In the genomic region with DNA sequence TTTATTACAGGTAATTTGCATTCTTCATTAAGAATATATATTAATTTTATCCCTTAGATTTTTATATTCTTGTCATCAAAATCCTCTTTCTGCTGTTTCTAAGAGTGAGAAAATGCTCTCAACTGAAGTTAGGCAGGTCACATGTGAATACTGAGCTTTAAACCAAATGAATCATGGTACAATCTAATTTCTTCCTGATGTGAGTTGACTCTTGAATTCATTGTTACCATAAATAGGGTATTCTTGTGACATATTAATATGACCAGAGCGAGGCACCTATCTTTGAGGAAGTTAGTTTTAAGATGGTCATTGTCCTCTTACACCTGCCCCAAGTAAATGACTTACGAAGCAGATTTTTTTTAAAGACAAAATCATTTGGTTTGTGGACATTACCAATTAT, we compare ENCODE assay signal across 32 cellular contexts. TPM values are rescaled to one million over a fixed set of nuclear protein-coding genes. Genes with fewer than 3 reads are reported as not detected.
DNase-seq lines count a peak whose midpoint lies in the region; ATAC-seq, FAIRE-seq and TF ChIP-seq lines count a peak whose summit lies in the region.
"Had no signal": no experiment of that assay in that cellular context is flagged by ENCODE, and none has a peak within 500 bp of the region (broad histone marks: within the 10 kb centered on the region; RNA-seq: fewer than 3 reads in every experiment).

No MANE protein-coding gene starts in this region.

- H2BK12ac ChIP-seq in mesenchymal stem cell (ENCODE audit: low read length in 2 of 2) = no peak overlapping the region

- H3K4me1 ChIP-seq in A549 (peaks cover 9% of the 10 kb centered on the region; the same call in 1 of the 3 replicates), mesenchymal stem cell (ENCODE audit: control insufficient read depth, insufficient read depth, low read depth, low read length) (no peaks in the 10 kb centered on the region), small intestine (ENCODE audit: control insufficient read depth in 2 of 2, insufficient read depth in 1 of 2, low read depth in 1 of 2, low read length in 1 of 2) (peaks cover 0 to 4% of the 10 kb centered on the region in 2 donors), tibial artery (peaks cover 0 to 35% (median 5%) of the 10 kb centered on the region in 4 donors), BE2C (no peaks in the 10 kb centered on the region)
- H3K4me1 ChIP-seq: Caco-2 had no signal

- H4K91ac ChIP-seq in mesenchymal stem cell (ENCODE audit: low read length) = no peak overlapping the region

- TF ChIP-seq CTCF in A549 (IDR thresholded peaks at IDR 0.05) (no peak), HFFc6 (IDR thresholded peaks at IDR 0.05) (no peak), epithelial cell of esophagus (IDR thresholded peaks at IDR 0.05; ENCODE audit: insufficient read depth, low read depth, low read length, missing control alignments) (no peak), tibial artery (IDR thresholded peaks at IDR 0.05) (no peak), BE2C (IDR thresholded peaks at IDR 0.05; ENCODE audit: low read depth, low read length) (no peak)

- no peak for TF ChIP-seq POLR2A in A549 (IDR thresholded peaks at IDR 0.05; ENCODE audit: low read length)

- H3K18ac ChIP-seq in mesenchymal stem cell (ENCODE audit: low read depth in 1 of 2, low read length in 2 of 2) = no peak overlapping the region

- peaks cover 80% of the 10 kb centered on the region for H3K4me1 Mint-ChIP-seq in HFFc6 (ENCODE audit: low read depth)
- H3K4me1 Mint-ChIP-seq: activated CD4-positive, alpha-beta memory T cell treated with anti-CD3 and anti-CD28 coated beads, Interleukin-2, amount 10 ng/mL, durations not matched to agents 7 days and 5 days had no signal

- peak overlapping the region; percentile 57 for H3K4me3 Mint-ChIP-seq in HFFc6
- H3K4me3 Mint-ChIP-seq: activated CD4-positive, alpha-beta memory T cell treated with anti-CD3 and anti-CD28 coated beads, Interleukin-2, amount 10 ng/mL, durations not matched to agents 7 days and 5 days; natural killer cell; T-cell had no signal

- ATAC-seq in A549 (no peak), Right ventricle myocardium inferior (no peak)
- ATAC-seq: gastroesophageal sphincter, HepG2, natural killer cell, T-cell had no signal

- FAIRE-seq in A549 (lab: Jason Lieb, UNC) (peak; percentile 18), small intestine (lab: Jason Lieb, UNC) (no peak)
- FAIRE-seq: bronchial epithelial cell, colon, H1, HepG2 had no signal

- H3K36me3 ChIP-seq in mesenchymal stem cell (ENCODE audit: control insufficient read depth in 1 of 2, insufficient read depth in 2 of 2, low read depth in 1 of 2, low read length in 2 of 2) (peaks cover 0 to 2% of the 10 kb centered on the region in 2 experiments), small intestine (ENCODE audit: control insufficient read depth in 2 of 2, insufficient read depth in 2 of 2, low read length in 2 of 2) (no peaks in the 10 kb centered on the region), tibial artery (no peaks in the 10 kb centered on the region), BE2C (no peaks in the 10 kb centered on the region)
- H3K36me3 ChIP-seq: gastroesophageal sphincter, left ventricle myocardium inferior, stomach, tibial nerve had no signal

- H3K27ac ChIP-seq in A549 = no peak overlapping the region
- H3K27ac ChIP-seq in mesenchymal stem cell (ENCODE audit: low read length, poor library complexity, severe bottlenecking) = no peak overlapping the region
- no peak overlapping the region for H3K27ac ChIP-seq in small intestine (ENCODE audit: low read depth in 1 of 2, low read length in 1 of 2)
- no peak overlapping the region for H3K27ac ChIP-seq in tibial artery
- H3K27ac ChIP-seq: gastroesophageal sphincter, left ventricle myocardium inferior, stomach, tibial nerve had no signal

- no peak overlapping the region for H3K4ac ChIP-seq in mesenchymal stem cell (ENCODE audit: low read depth in 1 of 2, low read length in 2 of 2)

- H3K9me3 Mint-ChIP-seq in HFFc6 = no peaks in the 10 kb centered on the region
- H3K9me3 Mint-ChIP-seq: activated CD4-positive, alpha-beta memory T cell treated with anti-CD3 and anti-CD28 coated beads, Interleukin-2, amount 10 ng/mL, durations not matched to agents 7 days and 5 days; natural killer cell; T-cell had no signal

- peak overlapping the region; percentile 80 for H3K27ac Mint-ChIP-seq in HFFc6
- H3K27ac Mint-ChIP-seq: activated CD4-positive, alpha-beta memory T cell treated with anti-CD3 and anti-CD28 coated beads, Interleukin-2, amount 10 ng/mL, durations not matched to agents 7 days and 5 days; natural killer cell; T-cell had no signal

- no peak overlapping the region for H4K8ac ChIP-seq in mesenchymal stem cell (ENCODE audit: low read length)

- peaks cover 13% of the 10 kb centered on the region for H3K79me1 ChIP-seq in mesenchymal stem cell (replicated peaks; ENCODE audit: low read length, poor library complexity, severe bottlenecking)

- H3K27me3 Mint-ChIP-seq in HFFc6 (ENCODE audit: insufficient read depth) = no peaks in the 10 kb centered on the region; the same call in 1 of the 2 replicates
- H3K27me3 Mint-ChIP-seq: activated CD4-positive, alpha-beta memory T cell treated with anti-CD3 and anti-CD28 coated beads, Interleukin-2, amount 10 ng/mL, durations not matched to agents 7 days and 5 days; T-cell had no signal

- TF ChIP-seq RAD21 in A549 (conservative IDR thresholded peaks at IDR 0.05 in 1 of 2, IDR thresholded peaks at IDR 0.05 in 1 of 2) = no peak

- POLR2A ChIA-PET in A549 (lab: Yijun Ruan, JAX) = interaction anchor here (2.3 kb wide), 1 partner anchor 18 kb away, joined by 6 read pairs; a partner anchor contains a TSS

- no peak overlapping the region for H3K14ac ChIP-seq in mesenchymal stem cell (ENCODE audit: low read length in 2 of 2)

- WGBS in A549 (ENCODE audit: missing lambda C conversion rate) = 96% methylated on average over 2 of the region's 2 CpGs
- WGBS in mesenchymal stem cell = no CpG with 5 or more reads among the region's 2 CpGs
- 90 to 91% (median 91%) methylated on average over 2 of the region's 2 CpGs for WGBS in small intestine, 3 donors

- H3K36me3 Mint-ChIP-seq in HFFc6 (ENCODE audit: low read depth) = peaks cover 8% of the 10 kb centered on the region
- H3K36me3 Mint-ChIP-seq: natural killer cell had no signal

- TF ChIP-seq EP300 in A549 (IDR thresholded peaks at IDR 0.05) = no peak

- H3K4me3 ChIP-seq in A549 = no peak overlapping the region
- no peak overlapping the region for H3K4me3 ChIP-seq in epithelial cell of esophagus (ENCODE audit: low read length)
- H3K4me3 ChIP-seq in mesenchymal stem cell (ENCODE audit: insufficient read depth in 1 of 2, low read depth in 1 of 2, low read length in 2 of 2) = no peak overlapping the region
- no peak overlapping the region for H3K4me3 ChIP-seq in small intestine (ENCODE audit: low read depth in 1 of 2, low read length in 2 of 2)
- H3K4me3 ChIP-seq in tibial artery = no peak overlapping the region
- no peak overlapping the region for H3K4me3 ChIP-seq in BE2C (ENCODE audit: low read depth, low read length)
- H3K4me3 ChIP-seq: gastroesophageal sphincter, left ventricle myocardium inferior, stomach, tibial nerve had no signal

- H3K27me3 ChIP-seq in mesenchymal stem cell (ENCODE audit: control insufficient read depth in 1 of 2, insufficient read depth in 1 of 2, low read length in 2 of 2) (no peaks in the 10 kb centered on the region), small intestine (ENCODE audit: control insufficient read depth in 2 of 2, insufficient read depth in 2 of 2, low read length in 2 of 2) (no peaks in the 10 kb centered on the region), tibial artery (no peaks in the 10 kb centered on the region), BE2C (no peaks in the 10 kb centered on the region)
- H3K27me3 ChIP-seq: gastroesophageal sphincter, stomach, tibial nerve had no signal

- intact Hi-C loops in tibial artery (cut with DNase I; ENCODE audit: low total_unique reads) (no loop called here), Right ventricle myocardium inferior (cut with DNase I) (no loop called here)

- H3K9ac ChIP-seq in mesenchymal stem cell (ENCODE audit: low read length) = peak overlapping the region; percentile 62

- H3K4me2 ChIP-seq in A549 (no peak overlapping the region), mesenchymal stem cell (ENCODE audit: low read length, poor library complexity, severe bottlenecking) (no peak overlapping the region)

- no peak overlapping the region for H2BK5ac ChIP-seq in mesenchymal stem cell (ENCODE audit: low read depth, low read length, poor library complexity, severe bottlenecking)

- H3K9me3 ChIP-seq in A549 (no peaks in the 10 kb centered on the region), mesenchymal stem cell (ENCODE audit: control insufficient read depth, low read length) (no peaks in the 10 kb centered on the region), small intestine (ENCODE audit: control insufficient read depth, low read depth) (no peaks in the 10 kb centered on the region), tibial artery (no peaks in the 10 kb centered on the region), BE2C (no peaks in the 10 kb centered on the region)
- H3K9me3 ChIP-seq: Caco-2, gastroesophageal sphincter, left ventricle myocardium inferior, stomach, tibial nerve had no signal

- CTCF ChIA-PET in A549 (lab: Yijun Ruan, JAX) = no interaction called here

- no peak overlapping the region for H2AK5ac ChIP-seq in mesenchymal stem cell (ENCODE audit: low read length, severe bottlenecking)

- H3K23ac ChIP-seq in mesenchymal stem cell (ENCODE audit: low read length in 2 of 2) = no peak overlapping the region

- no peak overlapping the region for H2AFZ ChIP-seq in mesenchymal stem cell (ENCODE audit: low read depth, low read length)

- DNase-seq in A549 (ENCODE audit: low read depth in 1 of 2, low spot score in 1 of 2) = no peak
- peak; percentile 23 for DNase-seq in HFFc6
- DNase-seq in epithelial cell of esophagus (ENCODE audit: low read depth) = peak; percentile 50
- no peak for DNase-seq in mesenchymal stem cell
- DNase-seq in small intestine = no peak
- DNase-seq in tibial artery = no peak
- DNase-seq in Right ventricle myocardium inferior (ENCODE audit: missing footprints) = no peak
- no peak for DNase-seq in BE2C
- DNase-seq: activated CD4-positive, alpha-beta memory T cell treated with anti-CD3 and anti-CD28 coated beads, Interleukin-2, amount 10 ng/mL, durations not matched to agents 7 days and 5 days; activated CD4-positive, alpha-beta T cell treated with anti-CD3 and anti-CD28 coated beads for 1 hour; activated CD8-positive, alpha-beta memory T cell treated with anti-CD3 and anti-CD28 coated beads, Interleukin-2, amount 50 U/mL, for 48 hours; activated naive CD4-positive, alpha-beta T cell treated with anti-CD3 and anti-CD28 coated beads, Interleukin-2, amount 50 U/mL, for 16 hours; C1 segment of cervical spinal cord; Caco-2; DMS79; effector CD4-positive, alpha-beta T cell; hypothalamus; left ventricle myocardium inferior; natural killer cell; NCI-H1105; NCI-H187 treated with DMSO at 0.1 percent for 48 hours; NCI-H524 treated with DMSO at 0.1 percent for 48 hours; occipital lobe; SIG-M5; stomach; T-cell had no signal

- H2BK15ac ChIP-seq in mesenchymal stem cell (ENCODE audit: low read depth, poor library complexity, severe bottlenecking) = no peak overlapping the region

- no peak overlapping the region for H2BK120ac ChIP-seq in mesenchymal stem cell (ENCODE audit: low read depth, low read length)

RNA-seq across cellular contexts. Expression of a gene that starts 17.4 kb away (rescaled TPM):
- polyA plus RNA-seq in A549 (2011; rRNA removed) (15.1 and 24.6 TPM in 2 replicates), A549 (2017; fragmentation: RNase III; extraction: RNeasy Plus Mini Kit Qiagen cat#74134 plus additional on column Dnase treatment) (15.9 to 19.0 TPM (median 16.9 TPM) in 3 replicates), small intestine (10 to 100 TPM; 14.1 to 35.7 (median 22.1) TPM)
- 7.6 and 7.8 TPM in 2 replicates for polyA plus RNA-seq in A549 (2012; cell fraction: cytosol; rRNA removed)
- 2.4 and 3.0 TPM in 2 replicates for polyA plus RNA-seq in A549 (2012; cell fraction: nucleus; rRNA removed)
- 5.1 and 5.4 TPM in 2 replicates for polyA minus RNA-seq in A549 (2011; rRNA and poly(A)+ RNA removed)
- 10 to 100 TPM; 14.1 to 17.9 (median 15.2) TPM for total RNA-seq in HFFc6 (2021; fragmentation: NEBNext Ultra II Directional; extraction: Animal tissue kit (Norgen Biotek cat#: 25700))
- polyA plus RNA-seq in mesenchymal stem cell (2013, experiment 1 of 2) = 17.6 TPM
- 18.3 TPM for polyA plus RNA-seq in mesenchymal stem cell (2013, experiment 2 of 2)
- 9.4 TPM for total RNA-seq in Right ventricle myocardium inferior
- 4.5 TPM for polyA plus RNA-seq in BE2C (2012; ENCODE audit: insufficient read depth, insufficient read length, low read depth)

RNA-seq across cellular contexts. Expression of a gene that starts 17.8 kb away (rescaled TPM):
- polyA plus RNA-seq in A549 (2011; rRNA removed) = 24.7 and 25.3 TPM in 2 replicates
- polyA plus RNA-seq in A549 (2012; cell fraction: cytosol; rRNA removed) = 8.0 and 10.3 TPM in 2 replicates
- polyA plus RNA-seq in A549 (2012; cell fraction: nucleus; rRNA removed) = 6.3 and 8.2 TPM in 2 replicates
- polyA plus RNA-seq in A549 (2017; fragmentation: RNase III; extraction: RNeasy Plus Mini Kit Qiagen cat#74134 plus additional on column Dnase treatment) = 14.6 to 16.6 TPM (median 14.9 TPM) in 3 replicates
- 16.2 and 16.3 TPM in 2 replicates for polyA minus RNA-seq in A549 (2011; rRNA and poly(A)+ RNA removed)
- total RNA-seq in HFFc6 (2021; fragmentation: NEBNext Ultra II Directional; extraction: Animal tissue kit (Norgen Biotek cat#: 25700)) = 10 to 100 TPM; 13.6 to 17.9 (median 15.5) TPM
- polyA plus RNA-seq in mesenchymal stem cell (2013, experiment 1 of 2) = 11.3 TPM
- polyA plus RNA-seq in mesenchymal stem cell (2013, experiment 2 of 2) = 11.3 TPM
- polyA plus RNA-seq in small intestine = 10 to 100 TPM; 12.5 to 28.0 (median 21.9) TPM
- 10.5 TPM for total RNA-seq in Right ventricle myocardium inferior
- polyA plus RNA-seq in BE2C (2012; ENCODE audit: insufficient read depth, insufficient read length, low read depth) = 11.3 TPM

Comparison
In these comparisons a context has a peak if more than half of its experiments do, and no peak if none do; other contexts are left out.
1. DNase-seq: peak in HFFc6 (single experiment) and epithelial cell of esophagus (single experiment); none in A549 (0 of 2), mesenchymal stem cell (single experiment), small intestine (single experiment), tibial artery (0 of 2), Right ventricle myocardium inferior (single experiment) and BE2C (single experiment).